ENCODE assay signal across 14 cellular contexts in the genomic region with DNA sequence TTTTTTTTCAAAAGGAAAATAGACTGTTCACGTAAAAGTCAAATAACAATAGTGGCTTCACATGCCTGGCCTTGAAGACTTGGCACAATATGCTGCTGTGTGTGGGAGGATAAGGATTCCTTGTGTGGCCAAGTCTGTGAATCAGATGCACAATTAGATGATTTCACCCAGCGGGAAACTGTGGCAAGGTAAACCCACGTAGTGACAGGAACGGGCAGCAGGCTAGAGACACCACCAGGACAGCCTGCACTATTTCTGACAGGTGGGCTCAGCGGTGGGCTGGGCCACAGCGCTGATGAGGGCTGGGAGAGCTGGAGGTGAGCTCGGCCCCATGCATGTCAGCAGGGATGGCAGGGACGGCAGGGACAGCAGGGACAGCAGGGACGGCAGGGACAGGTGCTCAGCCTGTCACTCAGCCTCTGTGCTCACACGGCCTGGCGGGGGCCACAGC. TPM values are rescaled to one million over a fixed set of nuclear protein-coding genes. Genes with fewer than 3 reads are reported as not detected.
DNase-seq lines count a peak whose midpoint lies in the region; ATAC-seq, FAIRE-seq and TF ChIP-seq lines count a peak whose summit lies in the region.
"Had no signal": no experiment of that assay in that cellular context is flagged by ENCODE, and none has a peak within 500 bp of the region (broad histone marks: within the 10 kb centered on the region; RNA-seq: fewer than 3 reads in every experiment).

No MANE protein-coding gene starts in this region.

- no peaks in the 10 kb centered on the region for H3K79me2 ChIP-seq in Karpas-422 (ENCODE audit: low read length)

- ATAC-seq in Right ventricle myocardium superior (ENCODE audit: poor library complexity) (no peak), GM18873 (IDR thresholded peaks at IDR 0.05; ENCODE audit: low FRiP score, unreplicated experiment) (no peak)

- peak; percentile 10 for DNase-seq in Right ventricle myocardium superior
- no peak for DNase-seq in right atrium auricular region (ENCODE audit: low spot score)
- DNase-seq in breast epithelium (ENCODE audit: low spot score in 2 of 2), result peak in 1 of 2 donors; percentile 45
- DNase-seq in kidney epithelial cell (ENCODE audit: low read depth), result peak; percentile 39
- DNase-seq in vagina (ENCODE audit: extremely low spot score in 2 of 2), result no peak
- DNase-seq in Karpas-422, result no peak
- no peak for DNase-seq in small intestine
- DNase-seq: activated CD4-positive, alpha-beta T cell treated with anti-CD3 and anti-CD28 coated beads, Interleukin-2, amount 10 ng/mL, durations not matched to agents 7 days and 5 days; activated naive CD4-positive, alpha-beta T cell treated with anti-CD3 and anti-CD28 coated beads, Interleukin-2, amount 10 ng/mL, durations not matched to agents 7 days and 5 days had no signal

- H3K9me3 ChIP-seq in right atrium auricular region (no peaks in the 10 kb centered on the region), breast epithelium (no peaks in the 10 kb centered on the region), vagina (no peaks in the 10 kb centered on the region), Karpas-422 (ENCODE audit: low read length) (no peaks in the 10 kb centered on the region), small intestine (ENCODE audit: control insufficient read depth, low read depth) (no peaks in the 10 kb centered on the region)
- H3K9me3 ChIP-seq: upper lobe of right lung had no signal

- TF ChIP-seq POLR2A in breast epithelium (IDR thresholded peaks at IDR 0.05), result no peak
- TF ChIP-seq POLR2A in vagina (IDR thresholded peaks at IDR 0.05), result no peak

- H4K20me1 ChIP-seq in Karpas-422 (ENCODE audit: insufficient read depth, low read depth, low read length), result no peaks in the 10 kb centered on the region

- TF ChIP-seq CTCF in right atrium auricular region (IDR thresholded peaks at IDR 0.05) (no peak), breast epithelium (IDR thresholded peaks at IDR 0.05) (no peak), kidney epithelial cell (IDR thresholded peaks at IDR 0.05; ENCODE audit: insufficient read depth, low read length, poor library complexity, severe bottlenecking) (no peak), vagina (IDR thresholded peaks at IDR 0.05) (no peak)

- no peaks in the 10 kb centered on the region for H3K9me2 ChIP-seq in Karpas-422 (replicated peaks; ENCODE audit: insufficient read depth, low read length)

- no peak overlapping the region for H3K27ac ChIP-seq in right atrium auricular region
- H3K27ac ChIP-seq in breast epithelium, result peak overlapping the region; percentile 69 to 70
- H3K27ac ChIP-seq in vagina, result no peak overlapping the region
- H3K27ac ChIP-seq in Karpas-422 (ENCODE audit: low read length), result no peak overlapping the region
- H3K27ac ChIP-seq in small intestine (ENCODE audit: low read depth in 1 of 2, low read length in 1 of 2), result no peak overlapping the region
- H3K27ac ChIP-seq: upper lobe of right lung had no signal

- peaks cover 0 to 6% of the 10 kb centered on the region in 2 donors for H3K4me1 ChIP-seq in right atrium auricular region
- H3K4me1 ChIP-seq in breast epithelium, result no peaks in the 10 kb centered on the region
- H3K4me1 ChIP-seq in vagina, result peaks cover 7% of the 10 kb centered on the region
- H3K4me1 ChIP-seq in Karpas-422 (ENCODE audit: low read length), result peaks cover 6% of the 10 kb centered on the region; the same call in 1 of the 2 replicates
- no peaks in the 10 kb centered on the region for H3K4me1 ChIP-seq in small intestine (ENCODE audit: control insufficient read depth in 2 of 2, insufficient read depth in 1 of 2, low read depth in 1 of 2, low read length in 1 of 2)
- H3K4me1 ChIP-seq: upper lobe of right lung had no signal

- no peak overlapping the region for H2AFZ ChIP-seq in Karpas-422 (ENCODE audit: low read length)

- H3K27me3 ChIP-seq in right atrium auricular region, result no peaks in the 10 kb centered on the region
- H3K27me3 ChIP-seq in breast epithelium, result no peaks in the 10 kb centered on the region
- H3K27me3 ChIP-seq in kidney epithelial cell (ENCODE audit: control insufficient read depth, insufficient read depth, low read length), result no peaks in the 10 kb centered on the region
- H3K27me3 ChIP-seq in vagina, result no peaks in the 10 kb centered on the region
- H3K27me3 ChIP-seq in Karpas-422 (ENCODE audit: low read length), result no peaks in the 10 kb centered on the region
- no peaks in the 10 kb centered on the region for H3K27me3 ChIP-seq in small intestine (ENCODE audit: control insufficient read depth in 2 of 2, insufficient read depth in 2 of 2, low read length in 2 of 2)

- H3K36me3 ChIP-seq in right atrium auricular region (no peaks in the 10 kb centered on the region), breast epithelium (no peaks in the 10 kb centered on the region), kidney epithelial cell (ENCODE audit: control insufficient read depth, insufficient read depth, low read length) (no peaks in the 10 kb centered on the region), vagina (no peaks in the 10 kb centered on the region), Karpas-422 (ENCODE audit: insufficient read depth, low read length) (no peaks in the 10 kb centered on the region), small intestine (ENCODE audit: control insufficient read depth in 2 of 2, insufficient read depth in 2 of 2, low read length in 2 of 2) (peaks cover 0 to 15% of the 10 kb centered on the region in 2 donors)
- H3K36me3 ChIP-seq: upper lobe of right lung had no signal

- 73 to 86% (median 83%) methylated on average over 10 to 11 of the region's 11 CpGs for WGBS in small intestine, 3 donors

- intact Hi-C loops in Right ventricle myocardium superior (cut with DNase I) (no loop called here), breast epithelium (cut with DNase I; ENCODE audit: low total_unique reads) (no loop called here), vagina (cut with DNase I) (no loop called here)

- FAIRE-seq in small intestine (lab: Jason Lieb, UNC), result no peak
- FAIRE-seq: H54, K562, keratinocyte had no signal

- no peak overlapping the region for H3K4me2 ChIP-seq in Karpas-422 (ENCODE audit: low read depth, low read length, poor library complexity, severe bottlenecking)

- H3K4me3 ChIP-seq in right atrium auricular region (no peak overlapping the region), breast epithelium (peak overlapping the region in 2 of 3 donors; percentile 33 to 46), kidney epithelial cell (ENCODE audit: low read depth, low read length) (no peak overlapping the region), vagina (no peak overlapping the region), Karpas-422 (ENCODE audit: low read length) (no peak overlapping the region), small intestine (ENCODE audit: low read depth in 1 of 2, low read length in 2 of 2) (no peak overlapping the region)
- H3K4me3 ChIP-seq: K562, upper lobe of right lung had no signal

- no peak overlapping the region for H3K9ac ChIP-seq in Karpas-422 (ENCODE audit: low read length)

RNA-seq across cellular contexts. Expression of a gene that starts 21.6 kb away (rescaled TPM):
- 0.70 TPM for total RNA-seq in Right ventricle myocardium superior
- under 1 TPM; 0.12 to 0.30 TPM for total RNA-seq in right atrium auricular region
- total RNA-seq in breast epithelium, result 10 to 100 TPM in 1 of 3 donors, 1 to 10 TPM in 1, under 1 TPM in 1; 0.32 to 23.1 (median 9.2) TPM
- 2.5 and 3.4 TPM in 2 replicates for total RNA-seq in kidney epithelial cell
- total RNA-seq in vagina, result not detected
- total RNA-seq in Karpas-422 (2014; rRNA removed; shearing (Covaris generic); ENCODE audit: low replicate concordance), result 1.2 and 1.9 TPM in 2 replicates
- 10 to 100 TPM in 2 of 3 donors, 1 to 10 TPM in 1; 6.3 to 16.5 (median 11.6) TPM for polyA plus RNA-seq in small intestine

Comparison
In these comparisons a context has a peak if more than half of its experiments do, and no peak if none do; other contexts are left out.
1. DNase-seq: peak in Right ventricle myocardium superior (single experiment) and kidney epithelial cell (single experiment); none in right atrium auricular region (single experiment), vagina (0 of 2), Karpas-422 (single experiment) and small intestine (single experiment).
2. H3K27ac ChIP-seq: peak in breast epithelium (2 of 2); none in right atrium auricular region (0 of 2), vagina (single experiment), Karpas-422 (single experiment) and small intestine (0 of 2).
3. H3K4me3 ChIP-seq: peak in breast epithelium (2 of 3); none in right atrium auricular region (0 of 2), kidney epithelial cell (single experiment), vagina (0 of 2), Karpas-422 (single experiment) and small intestine (0 of 2).